Comparison of ENCODE assay signal across 10 cellular contexts in genomic region chr12:30440826-30441602, GRCh38.
DNase-seq lines count a peak whose midpoint lies in the region; ATAC-seq and TF ChIP-seq lines count a peak whose summit lies in the region.
"Had no signal": no experiment of that assay in that cellular context is flagged by ENCODE, and none has a peak within 500 bp of the region (broad histone marks: within the 10 kb centered on the region; RNA-seq: fewer than 3 reads in every experiment).

No MANE protein-coding gene starts in this region.

- H3K36me3 ChIP-seq in H7 (replicated peaks; ENCODE audit: control insufficient read depth, insufficient read depth, low read length) = no peaks in the 10 kb centered on the region
- no peaks in the 10 kb centered on the region for H3K36me3 ChIP-seq in naive thymus-derived CD4-positive, alpha-beta T cell (ENCODE audit: control insufficient read depth in 2 of 3, insufficient read depth in 3 of 3, low read length in 3 of 3)

- no peaks in the 10 kb centered on the region for H3K4me1 ChIP-seq in naive thymus-derived CD4-positive, alpha-beta T cell (ENCODE audit: control insufficient read depth in 2 of 2, insufficient read depth in 2 of 2, low read length in 2 of 2)

- ATAC-seq in HG02884 (IDR thresholded peaks at IDR 0.05; ENCODE audit: unreplicated experiment) (no peak), GM19455 (IDR thresholded peaks at IDR 0.05; ENCODE audit: unreplicated experiment) (no peak)
- no peak for ATAC-seq in naive thymus-derived CD4-positive, alpha-beta T cell

- H3K27me3 ChIP-seq in H7 (ENCODE audit: control insufficient read depth, insufficient read depth, low read length) = no peaks in the 10 kb centered on the region
- H3K27me3 ChIP-seq in naive thymus-derived CD4-positive, alpha-beta T cell (ENCODE audit: control insufficient read depth in 2 of 2, insufficient read depth in 2 of 2, low read length in 2 of 2) = no peaks in the 10 kb centered on the region

- H3K4me3 ChIP-seq in H7 (ENCODE audit: insufficient read depth, low read depth, low read length) (no peak overlapping the region), fibroblast of villous mesenchyme (ENCODE audit: low read depth, low read length) (no peak overlapping the region)
- H3K4me3 ChIP-seq in naive thymus-derived CD4-positive, alpha-beta T cell (ENCODE audit: low read length) = no peak overlapping the region

- H3K4me3 Mint-ChIP-seq in naive thymus-derived CD4-positive, alpha-beta T cell = no peak overlapping the region

- POLR2A ChIA-PET in naive thymus-derived CD4-positive, alpha-beta T cell (lab: Charles Lee) = no interaction called here

- DNase-seq in AG08395 (ENCODE audit: low spot score) (peak; percentile 18), H7 (peak; percentile 45), RPMI8226 (peak; percentile 9), fibroblast of villous mesenchyme (ENCODE audit: low read depth) (peak; percentile 43), GM10266 (ENCODE audit: extremely low spot score) (no peak)
- no peak for DNase-seq in naive thymus-derived CD4-positive, alpha-beta T cell
- DNase-seq: activated CD4-positive, alpha-beta T cell treated with anti-CD3 and anti-CD28 coated beads for 1 hour; stimulated activated CD4-positive, alpha-beta T cell treated with anti-CD3 and anti-CD28 coated beads, Interleukin-12 subunit alpha, Interleukin-12 subunit beta, amount 100 ng/mL, for 4 hours had no signal

- TF ChIP-seq CTCF in fibroblast of villous mesenchyme (IDR thresholded peaks at IDR 0.05; ENCODE audit: insufficient read depth, low read depth, low read length) = peak; percentile 77
- no peak for TF ChIP-seq CTCF in GM10266 (IDR thresholded peaks at IDR 0.05; ENCODE audit: control insufficient read depth, insufficient read depth, low read depth, missing control alignments)

- H3K9me3 Mint-ChIP-seq in naive thymus-derived CD4-positive, alpha-beta T cell = peaks cover 0 to 5% (median 0%) of the 10 kb centered on the region in 11 donors

- intact Hi-C loops in naive thymus-derived CD4-positive, alpha-beta T cell (cut with micrococcal nuclease) = no loop called here

- no peaks in the 10 kb centered on the region for H3K36me3 Mint-ChIP-seq in naive thymus-derived CD4-positive, alpha-beta T cell

- H3K4me1 Mint-ChIP-seq in naive thymus-derived CD4-positive, alpha-beta T cell = no peaks in the 10 kb centered on the region

- H3K27ac Mint-ChIP-seq in naive thymus-derived CD4-positive, alpha-beta T cell = no peak overlapping the region

- CTCF ChIA-PET in naive thymus-derived CD4-positive, alpha-beta T cell (lab: Charles Lee) = no interaction called here

- no peak overlapping the region for H3K27ac ChIP-seq in naive thymus-derived CD4-positive, alpha-beta T cell (ENCODE audit: low read depth, low read length)

- H3K27me3 Mint-ChIP-seq in naive thymus-derived CD4-positive, alpha-beta T cell = peaks cover 0 to 17% (median 9%) of the 10 kb centered on the region in 5 donors

- no peaks in the 10 kb centered on the region for H3K9me3 ChIP-seq in naive thymus-derived CD4-positive, alpha-beta T cell (ENCODE audit: control insufficient read depth in 2 of 3, low read length in 3 of 3)

Comparison
In these comparisons a context has a peak if more than half of its experiments do, and no peak if none do; other contexts are left out.
1. DNase-seq: peak in AG08395 (single experiment), H7 (single experiment), RPMI8226 (single experiment) and fibroblast of villous mesenchyme (single experiment); none in GM10266 (single experiment) and naive thymus-derived CD4-positive, alpha-beta T cell (0 of 9).